ENCODE assay signal across 8 cellular contexts in the genomic region with DNA sequence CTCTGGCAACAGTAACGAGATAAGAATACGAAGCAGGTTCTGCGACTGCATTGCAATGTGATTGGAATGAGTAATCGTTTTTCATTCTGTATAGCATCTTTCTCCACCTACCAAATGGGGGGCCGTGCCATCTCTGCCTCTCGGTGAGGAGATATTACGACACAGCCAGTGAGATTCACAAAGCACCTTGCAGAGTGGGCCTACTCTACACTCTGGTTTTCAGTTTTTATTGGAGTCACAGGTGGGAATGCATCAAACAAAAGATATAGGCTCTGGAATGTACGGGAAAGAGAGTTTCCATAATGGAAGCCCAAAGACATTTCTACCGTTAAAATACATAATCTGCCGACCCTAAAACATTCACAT. TPM values are rescaled to one million over a fixed set of nuclear protein-coding genes. Genes with fewer than 3 reads are reported as not detected.
DNase-seq lines count a peak whose midpoint lies in the region; ATAC-seq, FAIRE-seq and TF ChIP-seq lines count a peak whose summit lies in the region.

No MANE protein-coding gene starts in this region.

- TF ChIP-seq RAD21 in SK-N-SH (IDR thresholded peaks at IDR 0.05; ENCODE audit: low read length) = no peak

- no peaks in the 10 kb centered on the region for H3K27me3 ChIP-seq in H7 (ENCODE audit: control insufficient read depth, insufficient read depth, low read length)
- H3K27me3 ChIP-seq in SK-N-SH (ENCODE audit: insufficient read depth) = no peaks in the 10 kb centered on the region
- H3K27me3 ChIP-seq in ectodermal cell (ENCODE audit: control insufficient read depth, insufficient read depth, low read length, poor library complexity, severe bottlenecking) = no peaks in the 10 kb centered on the region

- peaks cover 3 to 4% of the 10 kb centered on the region in 2 experiments; a peak in 3 of 4 replicates for H3K4me1 ChIP-seq in SK-N-SH (ENCODE audit: control insufficient read depth in 1 of 2, insufficient read depth in 2 of 2, low read depth in 1 of 2, low read length in 1 of 2)
- peaks cover 7% of the 10 kb centered on the region for H3K4me1 ChIP-seq in ectodermal cell (ENCODE audit: control insufficient read depth, insufficient read depth, low read length)

- DNase-seq in AG10803 (ENCODE audit: low read depth) (no peak), H7 (peak; percentile 30), SK-N-SH (peak; percentile 35), RPMI8226 (no peak), RCC 7860 (ENCODE audit: low spot score) (no peak), NCI-H128 (lab: John Stamatoyannopoulos, UW; ENCODE audit: unreplicated experiment) (no peak)
- no peak for DNase-seq in natural killer cell treated with Interleukin-12 subunit alpha and Interleukin-12 subunit beta and Interleukin-15 and Interleukin-18, amount 100 ng/mL, for 72 hours (ENCODE audit: low spot score)

- H3F3A ChIP-seq in SK-N-SH (replicated peaks; ENCODE audit: insufficient read depth) = peaks cover 14% of the 10 kb centered on the region

- no peaks in the 10 kb centered on the region for H3K9me3 Mint-ChIP-seq in natural killer cell treated with Interleukin-12 subunit alpha and Interleukin-12 subunit beta and Interleukin-15 and Interleukin-18, amount 100 ng/mL, for 72 hours

- H3K27ac ChIP-seq in SK-N-SH (ENCODE audit: low read depth in 2 of 2, low read length in 1 of 2) (peak overlapping the region; percentile 80 to 83; a peak in 3 of 4 replicates), ectodermal cell (ENCODE audit: insufficient read depth, low read depth, low read length, poor library complexity, severe bottlenecking) (no peak overlapping the region)

- TF ChIP-seq CTCF in AG10803 (conservative IDR thresholded peaks at IDR 0.05; ENCODE audit: low read length) (no peak), SK-N-SH (IDR thresholded peaks at IDR 0.05) (no peak)

- H3K4me3 ChIP-seq in AG10803 (ENCODE audit: low read length) (peak overlapping the region; percentile 56), H7 (ENCODE audit: insufficient read depth, low read depth, low read length) (peak overlapping the region; percentile 61), SK-N-SH (ENCODE audit: low read depth in 2 of 2, low read length in 1 of 2) (peak overlapping the region; percentile 24 to 97), ectodermal cell (ENCODE audit: insufficient read depth, low read depth, low read length) (peak overlapping the region; percentile 57)

- no peaks in the 10 kb centered on the region for H3K27me3 Mint-ChIP-seq in natural killer cell treated with Interleukin-12 subunit alpha and Interleukin-12 subunit beta and Interleukin-15 and Interleukin-18, amount 100 ng/mL, for 72 hours

- H3K27ac Mint-ChIP-seq in natural killer cell treated with Interleukin-12 subunit alpha and Interleukin-12 subunit beta and Interleukin-15 and Interleukin-18, amount 100 ng/mL, for 72 hours = peak overlapping the region; percentile 75 to 78

- H3K9me3 ChIP-seq in SK-N-SH (no peaks in the 10 kb centered on the region), ectodermal cell (ENCODE audit: control insufficient read depth, low read length) (no peaks in the 10 kb centered on the region)

- no peak; a peak in 1 of 4 replicates for TF ChIP-seq EP300 in SK-N-SH (IDR thresholded peaks at IDR 0.05; ENCODE audit: borderline replicate concordance in 1 of 2, low read depth in 1 of 2, low read length in 1 of 2)

- H3K36me3 Mint-ChIP-seq in natural killer cell treated with Interleukin-12 subunit alpha and Interleukin-12 subunit beta and Interleukin-15 and Interleukin-18, amount 100 ng/mL, for 72 hours = no peaks in the 10 kb centered on the region

- CTCF ChIA-PET in SK-N-SH (lab: Yijun Ruan, JAX) = interaction anchor here (0.8 to 5.6 kb wide), 6 partner anchors 11 to 87 kb away, joined by 3 to 31 read pairs (median 6); a partner anchor contains a TSS

- H3K36me3 ChIP-seq in H7 (replicated peaks; ENCODE audit: control insufficient read depth, insufficient read depth, low read length) (no peaks in the 10 kb centered on the region), SK-N-SH (replicated peaks in 1 of 2; ENCODE audit: control insufficient read depth in 1 of 2, insufficient read depth in 2 of 2, low read length in 1 of 2) (peaks cover 0 to 3% of the 10 kb centered on the region in 2 experiments), ectodermal cell (ENCODE audit: control insufficient read depth, insufficient read depth, low read length) (no peaks in the 10 kb centered on the region)

- peaks cover 44% of the 10 kb centered on the region for H3K79me2 ChIP-seq in SK-N-SH (ENCODE audit: insufficient read depth)

- H3K4me1 Mint-ChIP-seq in natural killer cell treated with Interleukin-12 subunit alpha and Interleukin-12 subunit beta and Interleukin-15 and Interleukin-18, amount 100 ng/mL, for 72 hours (ENCODE audit: low read depth in 2 of 2) = peaks cover 24 to 30% of the 10 kb centered on the region in 2 donors

- H2AFZ ChIP-seq in SK-N-SH (ENCODE audit: low read depth) = peak overlapping the region; percentile 80

- H4K20me1 ChIP-seq in SK-N-SH (ENCODE audit: insufficient read depth) = no peaks in the 10 kb centered on the region; the same call in 1 of the 2 replicates

- POLR2A ChIA-PET in SK-N-SH (lab: Yijun Ruan, JAX) = interaction anchor here (3.9 kb wide), 1 partner anchor 10 kb away, joined by 24 read pairs; a partner anchor contains a TSS

- no peak for FAIRE-seq in RCC 7860 (lab: Jason Lieb, UNC)

- peak in 1 of 2 donors; percentile 37 for ATAC-seq in natural killer cell treated with Interleukin-12 subunit alpha and Interleukin-12 subunit beta and Interleukin-15 and Interleukin-18, amount 100 ng/mL, for 72 hours

- H3K9me2 ChIP-seq in SK-N-SH = no peaks in the 10 kb centered on the region

- H3K4me2 ChIP-seq in SK-N-SH = peak overlapping the region; percentile 89

- peak overlapping the region; percentile 94 for H3K4me3 Mint-ChIP-seq in natural killer cell treated with Interleukin-12 subunit alpha and Interleukin-12 subunit beta and Interleukin-15 and Interleukin-18, amount 100 ng/mL, for 72 hours

- H3K9ac ChIP-seq in SK-N-SH = peak overlapping the region; percentile 33; the same call in 1 of the 2 replicates

- 38% methylated on average over 10 of the region's 10 CpGs for WGBS in SK-N-SH (ENCODE audit: low lambda C conversion rate)
- WGBS in ectodermal cell, 2 experiments = 38 to 47% methylated on average over 10 of the region's 10 CpGs

TF ChIP-seq in SK-N-SH, 30 proteins besides CTCF, POLR2A, EP300 and RAD21 (continues in another document):
- TF ChIP-seq, protein P1, sequence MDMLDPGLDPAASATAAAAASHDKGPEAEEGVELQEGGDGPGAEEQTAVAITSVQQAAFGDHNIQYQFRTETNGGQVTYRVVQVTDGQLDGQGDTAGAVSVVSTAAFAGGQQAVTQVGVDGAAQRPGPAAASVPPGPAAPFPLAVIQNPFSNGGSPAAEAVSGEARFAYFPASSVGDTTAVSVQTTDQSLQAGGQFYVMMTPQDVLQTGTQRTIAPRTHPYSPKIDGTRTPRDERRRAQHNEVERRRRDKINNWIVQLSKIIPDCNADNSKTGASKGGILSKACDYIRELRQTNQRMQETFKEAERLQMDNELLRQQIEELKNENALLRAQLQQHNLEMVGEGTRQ (IDR thresholded peaks at IDR 0.05; ENCODE audit: borderline replicate concordance, low read depth, low read length) = no peak
- no peak for TF ChIP-seq RCOR1 (IDR thresholded peaks at IDR 0.05; ENCODE audit: low read length)
- no peak for TF ChIP-seq NRF1 (IDR thresholded peaks at IDR 0.05; ENCODE audit: low read depth, low read length)
- no peak for TF ChIP-seq MEF2A (IDR thresholded peaks at IDR 0.05; ENCODE audit: borderline replicate concordance, low read depth)
- TF ChIP-seq, protein P2, sequence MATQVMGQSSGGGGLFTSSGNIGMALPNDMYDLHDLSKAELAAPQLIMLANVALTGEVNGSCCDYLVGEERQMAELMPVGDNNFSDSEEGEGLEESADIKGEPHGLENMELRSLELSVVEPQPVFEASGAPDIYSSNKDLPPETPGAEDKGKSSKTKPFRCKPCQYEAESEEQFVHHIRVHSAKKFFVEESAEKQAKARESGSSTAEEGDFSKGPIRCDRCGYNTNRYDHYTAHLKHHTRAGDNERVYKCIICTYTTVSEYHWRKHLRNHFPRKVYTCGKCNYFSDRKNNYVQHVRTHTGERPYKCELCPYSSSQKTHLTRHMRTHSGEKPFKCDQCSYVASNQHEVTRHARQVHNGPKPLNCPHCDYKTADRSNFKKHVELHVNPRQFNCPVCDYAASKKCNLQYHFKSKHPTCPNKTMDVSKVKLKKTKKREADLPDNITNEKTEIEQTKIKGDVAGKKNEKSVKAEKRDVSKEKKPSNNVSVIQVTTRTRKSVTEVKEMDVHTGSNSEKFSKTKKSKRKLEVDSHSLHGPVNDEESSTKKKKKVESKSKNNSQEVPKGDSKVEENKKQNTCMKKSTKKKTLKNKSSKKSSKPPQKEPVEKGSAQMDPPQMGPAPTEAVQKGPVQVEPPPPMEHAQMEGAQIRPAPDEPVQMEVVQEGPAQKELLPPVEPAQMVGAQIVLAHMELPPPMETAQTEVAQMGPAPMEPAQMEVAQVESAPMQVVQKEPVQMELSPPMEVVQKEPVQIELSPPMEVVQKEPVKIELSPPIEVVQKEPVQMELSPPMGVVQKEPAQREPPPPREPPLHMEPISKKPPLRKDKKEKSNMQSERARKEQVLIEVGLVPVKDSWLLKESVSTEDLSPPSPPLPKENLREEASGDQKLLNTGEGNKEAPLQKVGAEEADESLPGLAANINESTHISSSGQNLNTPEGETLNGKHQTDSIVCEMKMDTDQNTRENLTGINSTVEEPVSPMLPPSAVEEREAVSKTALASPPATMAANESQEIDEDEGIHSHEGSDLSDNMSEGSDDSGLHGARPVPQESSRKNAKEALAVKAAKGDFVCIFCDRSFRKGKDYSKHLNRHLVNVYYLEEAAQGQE (IDR thresholded peaks at IDR 0.05; ENCODE audit: low read depth, low read length) = no peak

RNA-seq across cellular contexts. Expression of a gene that starts 0.5 kb away (rescaled TPM):
- total RNA-seq in H7 (2014; rRNA removed; shearing (Covaris generic)) = 109 and 142 TPM in 2 replicates
- 52.7 and 59.0 TPM in 2 replicates for polyA plus RNA-seq in SK-N-SH (2012; rRNA removed)
- polyA plus RNA-seq in SK-N-SH (2012; cell fraction: cytosol; rRNA removed) = 68.0 and 70.9 TPM in 2 replicates
- polyA plus RNA-seq in SK-N-SH (2012; cell fraction: nucleus; rRNA removed) = 23.2 and 32.0 TPM in 2 replicates
- polyA plus RNA-seq in ectodermal cell (2013, experiment 1 of 4) = 310 TPM
- polyA plus RNA-seq in ectodermal cell (2013, experiment 2 of 4) = 325 TPM
- polyA plus RNA-seq in ectodermal cell (2013, experiment 3 of 4) = 238 TPM
- polyA plus RNA-seq in ectodermal cell (2013, experiment 4 of 4) = 283 TPM
- total RNA-seq in natural killer cell treated with Interleukin-12 subunit alpha and Interleukin-12 subunit beta and Interleukin-15 and Interleukin-18, amount 100 ng/mL, for 72 hours = 10 to 100 TPM; 52.3 to 55.3 TPM

RNA-seq across cellular contexts. Expression of a gene that starts 9.6 kb away (rescaled TPM):
- total RNA-seq in H7 (2014; rRNA removed; shearing (Covaris generic)) = 19.3 and 29.6 TPM in 2 replicates
- 13.1 and 17.8 TPM in 2 replicates for polyA plus RNA-seq in SK-N-SH (2012; rRNA removed)
- polyA plus RNA-seq in SK-N-SH (2012; cell fraction: cytosol; rRNA removed) = 16.4 and 17.8 TPM in 2 replicates
- polyA plus RNA-seq in SK-N-SH (2012; cell fraction: nucleus; rRNA removed) = 10.0 and 12.4 TPM in 2 replicates
- 12.6 TPM for polyA plus RNA-seq in ectodermal cell (2013, experiment 1 of 4)
- 12.4 TPM for polyA plus RNA-seq in ectodermal cell (2013, experiment 2 of 4)
- 7.7 TPM for polyA plus RNA-seq in ectodermal cell (2013, experiment 3 of 4)
- 8.7 TPM for polyA plus RNA-seq in ectodermal cell (2013, experiment 4 of 4)
- total RNA-seq in natural killer cell treated with Interleukin-12 subunit alpha and Interleukin-12 subunit beta and Interleukin-15 and Interleukin-18, amount 100 ng/mL, for 72 hours = 10 to 100 TPM; 12.5 to 40.6 TPM

Comparison
In these comparisons a context has a peak if more than half of its experiments do, and no peak if none do; other contexts are left out.
1. DNase-seq: peak in H7 (single experiment) and SK-N-SH (single experiment); none in AG10803 (single experiment), natural killer cell treated with Interleukin-12 subunit alpha and Interleukin-12 subunit beta and Interleukin-15 and Interleukin-18, amount 100 ng/mL, for 72 hours (single experiment), RPMI8226 (single experiment), RCC 7860 (single experiment) and NCI-H128 (single experiment).
2. Peak in every context shown above with its lines, with median percentiles within 50 percentile points of each other: H3K4me3 ChIP-seq.